In the genomic region with DNA sequence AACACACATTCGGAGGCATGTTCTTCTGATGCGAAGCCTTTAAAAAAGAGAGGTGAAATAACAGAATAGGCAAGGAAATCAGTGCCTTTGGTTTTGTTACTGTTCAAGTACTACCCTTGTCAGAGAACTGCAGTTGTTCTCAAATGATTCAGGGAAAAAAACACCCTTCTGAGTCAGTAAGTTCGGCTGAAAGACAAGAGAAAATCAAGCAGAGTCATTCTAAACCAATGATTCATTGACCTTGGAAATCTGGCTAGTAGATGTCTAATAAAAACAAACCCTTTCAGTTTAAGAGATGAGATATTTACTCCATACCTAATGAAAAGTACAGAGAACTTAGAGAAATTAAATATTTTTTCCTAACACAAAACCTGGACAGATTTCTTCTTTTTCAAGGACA, we compare ENCODE assay signal across 1 cellular context.
TF ChIP-seq lines count a peak whose summit lies in the region.

No MANE protein-coding gene starts in this region.

TF ChIP-seq in SK-N-SH, 30 proteins besides CTCF, POLR2A, EP300 and RAD21 (continued from another document):
- TF ChIP-seq, protein P1, sequence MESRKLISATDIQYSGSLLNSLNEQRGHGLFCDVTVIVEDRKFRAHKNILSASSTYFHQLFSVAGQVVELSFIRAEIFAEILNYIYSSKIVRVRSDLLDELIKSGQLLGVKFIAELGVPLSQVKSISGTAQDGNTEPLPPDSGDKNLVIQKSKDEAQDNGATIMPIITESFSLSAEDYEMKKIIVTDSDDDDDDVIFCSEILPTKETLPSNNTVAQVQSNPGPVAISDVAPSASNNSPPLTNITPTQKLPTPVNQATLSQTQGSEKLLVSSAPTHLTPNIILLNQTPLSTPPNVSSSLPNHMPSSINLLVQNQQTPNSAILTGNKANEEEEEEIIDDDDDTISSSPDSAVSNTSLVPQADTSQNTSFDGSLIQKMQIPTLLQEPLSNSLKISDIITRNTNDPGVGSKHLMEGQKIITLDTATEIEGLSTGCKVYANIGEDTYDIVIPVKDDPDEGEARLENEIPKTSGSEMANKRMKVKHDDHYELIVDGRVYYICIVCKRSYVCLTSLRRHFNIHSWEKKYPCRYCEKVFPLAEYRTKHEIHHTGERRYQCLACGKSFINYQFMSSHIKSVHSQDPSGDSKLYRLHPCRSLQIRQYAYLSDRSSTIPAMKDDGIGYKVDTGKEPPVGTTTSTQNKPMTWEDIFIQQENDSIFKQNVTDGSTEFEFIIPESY (IDR thresholded peaks at IDR 0.05; ENCODE audit: borderline replicate concordance, low read depth): no peak
TF ChIP-seq in SK-N-SH: peak in this region for 7.
